ENCODE assay signal across 8 cellular contexts in genomic region chr1:1232224-1232800, GRCh38. TPM values are rescaled to one million over a fixed set of nuclear protein-coding genes. Genes with fewer than 3 reads are reported as not detected.
A peak's percentile ranks its signal among the peaks of the same experiment; 100 is the strongest.
DNase-seq lines count a peak whose midpoint lies in the region; ATAC-seq, FAIRE-seq and TF ChIP-seq lines count a peak whose summit lies in the region.

B3GALT6 (plus strand) TSS chr1:1232237; CDS start chr1:1232279, 42 bp downstream.

- peak within 1 kb of the TSS; percentile 79 for H3K27ac ChIP-seq in KOPT-K1 (ENCODE audit: low read depth, low read length, poor library complexity, severe bottlenecking)
- H3K27ac ChIP-seq in coronary artery = peak within 1 kb of the TSS; percentile 88 to 93

- H3K4me3 ChIP-seq in coronary artery (peak within 1 kb of the TSS; percentile 90), mucosa of stomach (ENCODE audit: low read length) (peak within 1 kb of the TSS; percentile 97)

- peaks cover 10% of the 10 kb centered on the region for H3K27me3 ChIP-seq in mucosa of stomach (ENCODE audit: control insufficient read depth, insufficient read depth, low read length)

- peak; percentile 55 for FAIRE-seq in GM12891 (lab: Jason Lieb, UNC)

- H3K36me3 ChIP-seq in KOPT-K1 (ENCODE audit: insufficient read depth, low read length) (peaks cover 35% of the 10 kb centered on the region; the same call in 1 of the 2 replicates), mucosa of stomach (ENCODE audit: control insufficient read depth, insufficient read depth, low read length) (no peaks in the 10 kb centered on the region)

- no peak for TF ChIP-seq POLR2A in GM12891 (IDR thresholded peaks at IDR 0.05; ENCODE audit: low read depth, low read length)

- peaks cover 25% of the 10 kb centered on the region for H3K4me1 ChIP-seq in mucosa of stomach (ENCODE audit: control insufficient read depth, insufficient read depth, low read length)

- no peak for TF ChIP-seq CTCF in coronary artery (IDR thresholded peaks at IDR 0.05)

- ATAC-seq in HG02970 (IDR thresholded peaks at IDR 0.05; ENCODE audit: low FRiP score, unreplicated experiment) = no peak

- H3K9ac ChIP-seq in mucosa of stomach (ENCODE audit: low read length) = peak within 1 kb of the TSS; percentile 91

- no peaks in the 10 kb centered on the region for H3K9me3 ChIP-seq in KOPT-K1 (ENCODE audit: insufficient read depth, low read length, poor library complexity, severe bottlenecking)
- no peaks in the 10 kb centered on the region for H3K9me3 ChIP-seq in mucosa of stomach (ENCODE audit: control insufficient read depth, low read length)

- no peak for DNase-seq in GM12891 (ENCODE audit: insufficient read length, low spot score)
- no peak for DNase-seq in coronary artery (ENCODE audit: low spot score)
- no peak for DNase-seq in NCI-H774 (lab: John Stamatoyannopoulos, UW)
- DNase-seq in SK-N-DZ (ENCODE audit: low spot score) = no peak
- DNase-seq in kidney tubule cell (ENCODE audit: low spot score) = no peak

TF ChIP-seq in GM12891, 5 proteins besides CTCF, POLR2A, EP300 and RAD21:
- TF ChIP-seq SPI1 (IDR thresholded peaks at IDR 0.05; ENCODE audit: low read depth, low read length) = no peak
- no peak for TF ChIP-seq PAX5 (IDR thresholded peaks at IDR 0.05; ENCODE audit: insufficient read depth, low read length, severe bottlenecking)
- 0 out of 2 replicates have a peak, but pooled peaks have one; percentile 6 for TF ChIP-seq POLR2AphosphoS5 (IDR thresholded peaks at IDR 0.05; ENCODE audit: low read depth, low read length)
- no peak for TF ChIP-seq POU2F2 (IDR thresholded peaks at IDR 0.05; ENCODE audit: low read depth, low read length)
- TF ChIP-seq TAF1 (IDR thresholded peaks at IDR 0.05; ENCODE audit: low read depth, low read length) = no peak
TF ChIP-seq in GM12891: peak in this region for 1.

RNA-seq across cellular contexts. Expression of gene B3GALT6, which starts in this region (rescaled TPM):
- polyA plus RNA-seq in GM12891 (2012; ENCODE audit: low read depth, missing spikeins) = 5.0 TPM
- polyA plus RNA-seq in SK-N-DZ (2014; cell fraction: cytosol; rRNA removed) = 11.0 and 12.7 TPM in 2 replicates
- polyA plus RNA-seq in SK-N-DZ (2014; cell fraction: nucleus; rRNA removed) = 5.6 and 12.1 TPM in 2 replicates
